ENCODE assay signal across 17 cellular contexts in genomic region chr5:61307611-61308010, GRCh38. TPM values are rescaled to one million over a fixed set of nuclear protein-coding genes. Genes with fewer than 3 reads are reported as not detected.
A peak's percentile ranks its signal among the peaks of the same experiment; 100 is the strongest.
DNase-seq lines count a peak whose midpoint lies in the region; FAIRE-seq and TF ChIP-seq lines count a peak whose summit lies in the region.
"Had no signal": no experiment of that assay in that cellular context is flagged by ENCODE, and none has a peak within 500 bp of the region (broad histone marks: within the 10 kb centered on the region; RNA-seq: fewer than 3 reads in every experiment).

No MANE protein-coding gene starts in this region.

- peak overlapping the region; percentile 55; the same call in 1 of the 2 replicates for H3K4me3 ChIP-seq in ACC112 (ENCODE audit: low read depth, low read length)
- no peak overlapping the region for H3K4me3 ChIP-seq in fibroblast of lung (replicated peaks in 1 of 4; ENCODE audit: control extremely low read depth in 1 of 4, insufficient read depth in 1 of 4, low read depth in 3 of 4, low read length in 4 of 4)

- no peak for TF ChIP-seq CTCF in fibroblast of lung (conservative IDR thresholded peaks at IDR 0.05 in 1 of 2, IDR thresholded peaks at IDR 0.05 in 1 of 2; ENCODE audit: low read depth in 1 of 2, low read length in 2 of 2)

- H3K4me2 ChIP-seq in fibroblast of lung (ENCODE audit: extremely low read depth, insufficient read depth, low read length): no peak overlapping the region

- peak overlapping the region; percentile 96; the same call in 1 of the 2 replicates for H3K27ac ChIP-seq in ACC112 (ENCODE audit: low read depth, low read length)
- H3K27ac ChIP-seq in fibroblast of lung (ENCODE audit: insufficient read depth, low read length): peak overlapping the region; percentile 91
- H3K27ac ChIP-seq: SJCRH30 had no signal

- no peaks in the 10 kb centered on the region for H3K9me3 ChIP-seq in fibroblast of lung (ENCODE audit: control insufficient read depth, insufficient read depth, low read depth, low read length)
- H3K9me3 ChIP-seq: BE2C, SJCRH30 had no signal

- H3K27me3 ChIP-seq in ACC112 (ENCODE audit: insufficient read depth, low read length): no peaks in the 10 kb centered on the region
- no peaks in the 10 kb centered on the region for H3K27me3 ChIP-seq in fibroblast of lung (ENCODE audit: control insufficient read depth, insufficient read depth, low read length)
- H3K27me3 ChIP-seq: BE2C, SJCRH30 had no signal

- no peak overlapping the region for H2AFZ ChIP-seq in ACC112 (ENCODE audit: low read length, unreplicated experiment)
- H2AFZ ChIP-seq in fibroblast of lung (ENCODE audit: low read length): no peak overlapping the region

- H3K4me1 ChIP-seq in ACC112 (ENCODE audit: control insufficient read depth, insufficient read depth, low read length, unreplicated experiment) (peaks cover 56% of the 10 kb centered on the region), fibroblast of lung (ENCODE audit: control insufficient read depth, extremely low read depth, insufficient read depth, low read length) (peaks cover 33% of the 10 kb centered on the region)
- H3K4me1 ChIP-seq: BE2C had no signal

- H3K9ac ChIP-seq in fibroblast of lung (ENCODE audit: insufficient read depth, low read length): no peak overlapping the region

- FAIRE-seq in HTR-8/SVneo (lab: Jason Lieb, UNC): no peak

- H4K20me1 ChIP-seq in fibroblast of lung (ENCODE audit: control insufficient read depth, extremely low read depth, insufficient read depth, low read length): no peaks in the 10 kb centered on the region

- H3K79me2 ChIP-seq in ACC112 (ENCODE audit: control insufficient read depth, insufficient read depth, low read length, unreplicated experiment): peaks cover 16% of the 10 kb centered on the region
- no peaks in the 10 kb centered on the region for H3K79me2 ChIP-seq in fibroblast of lung (ENCODE audit: control insufficient read depth, insufficient read depth, low read length)

- no peaks in the 10 kb centered on the region for H3K36me3 ChIP-seq in ACC112 (ENCODE audit: insufficient read depth, low read length)
- no peaks in the 10 kb centered on the region for H3K36me3 ChIP-seq in fibroblast of lung (ENCODE audit: control insufficient read depth, insufficient read depth, low read length)
- H3K36me3 ChIP-seq: BE2C, SJCRH30 had no signal

- DNase-seq in ELR (ENCODE audit: low read depth) (peak; percentile 45), NCI-H526 treated with DMSO at 0.1 percent for 48 hours (lab: John Stamatoyannopoulos, UW) (peak; percentile 55), fibroblast of lung (ENCODE audit: low read depth in 2 of 2) (no peak), NCI-H82 (lab: John Stamatoyannopoulos, UW) (no peak), HTR-8/SVneo (ENCODE audit: insufficient read length, low spot score) (no peak), NCI-H1092 (lab: John Stamatoyannopoulos, UW) (no peak), cerebellar cortex (ENCODE audit: low spot score) (no peak)
- DNase-seq: BE2C; CD4-positive, alpha-beta memory T cell; H7; NCI-H1105; NCI-H1694 treated with DMSO at 0.1 percent for 48 hours; NCI-H510A; RPMI8226; T-cell had no signal

RNA-seq across cellular contexts. Expression of gene ZSWIM6, which starts 24.4 kb away (rescaled TPM):
- 13.6 and 23.5 TPM in 2 replicates for total RNA-seq in fibroblast of lung
- polyA plus RNA-seq in fibroblast of lung: 19.5 and 26.6 TPM in 2 replicates
- polyA plus RNA-seq in fibroblast of lung (2012): 10.7 and 16.9 TPM in 2 replicates
- polyA minus RNA-seq in fibroblast of lung (ENCODE audit: low replicate concordance): 31.5 and 52.5 TPM in 2 replicates

Comparison
In these comparisons a context has a peak if more than half of its experiments do, and no peak if none do; other contexts are left out.
1. DNase-seq: peak in ELR (single experiment) and NCI-H526 treated with DMSO at 0.1 percent for 48 hours (single experiment); none in fibroblast of lung (0 of 2), NCI-H82 (single experiment), HTR-8/SVneo (single experiment), NCI-H1092 (single experiment) and cerebellar cortex (single experiment).